In the genomic region with DNA sequence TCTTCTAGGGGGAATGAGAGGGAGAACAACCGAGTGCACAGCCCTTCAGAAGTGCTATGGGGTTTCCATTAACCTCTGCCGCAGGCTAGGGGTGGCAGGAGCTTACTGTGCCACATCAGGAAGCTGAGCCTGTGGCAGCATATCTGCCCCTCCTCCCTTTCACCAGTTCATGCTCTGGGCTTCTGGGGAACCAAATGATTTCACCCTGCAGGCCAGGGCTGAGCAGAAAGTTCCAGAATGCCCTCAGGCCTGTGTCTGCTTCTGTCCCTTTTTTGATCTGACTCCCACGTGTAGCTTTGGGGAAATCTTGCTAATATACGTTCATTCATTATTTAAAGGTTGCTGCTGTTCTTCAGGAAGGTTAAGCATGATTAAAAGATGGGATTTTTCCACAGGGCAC, we compare ENCODE assay signal across 1 cellular context.
TF ChIP-seq lines count a peak whose summit lies in the region.

No MANE protein-coding gene starts in this region.

TF ChIP-seq in GM23338, 12 proteins besides CTCF, POLR2A, EP300 and RAD21 (continued from another document):
- TF ChIP-seq STAT1 (IDR thresholded peaks at IDR 0.05; ENCODE audit: unreplicated experiment) (no peak), EZH2 (IDR thresholded peaks at IDR 0.05; ENCODE audit: low read depth, unreplicated experiment) (no peak), POLR2AphosphoS5 (IDR thresholded peaks at IDR 0.05; ENCODE audit: low read depth) (no peak), ZNF114 (CRISPR knock-in tag; IDR thresholded peaks at IDR 0.05) (no peak), REST (IDR thresholded peaks at IDR 0.05; ENCODE audit: unreplicated experiment) (no peak), ZNF331 (CRISPR knock-in tag; IDR thresholded peaks at IDR 0.05; ENCODE audit: low read depth) (no peak), EZH2phosphoT487 (IDR thresholded peaks at IDR 0.05; ENCODE audit: unreplicated experiment) (no peak), NANOG (IDR thresholded peaks at IDR 0.05; ENCODE audit: borderline replicate concordance) (no peak), JUNB (IDR thresholded peaks at IDR 0.05; ENCODE audit: unreplicated experiment) (no peak)
